ENCODE assay signal across 8 cellular contexts in the genomic region with DNA sequence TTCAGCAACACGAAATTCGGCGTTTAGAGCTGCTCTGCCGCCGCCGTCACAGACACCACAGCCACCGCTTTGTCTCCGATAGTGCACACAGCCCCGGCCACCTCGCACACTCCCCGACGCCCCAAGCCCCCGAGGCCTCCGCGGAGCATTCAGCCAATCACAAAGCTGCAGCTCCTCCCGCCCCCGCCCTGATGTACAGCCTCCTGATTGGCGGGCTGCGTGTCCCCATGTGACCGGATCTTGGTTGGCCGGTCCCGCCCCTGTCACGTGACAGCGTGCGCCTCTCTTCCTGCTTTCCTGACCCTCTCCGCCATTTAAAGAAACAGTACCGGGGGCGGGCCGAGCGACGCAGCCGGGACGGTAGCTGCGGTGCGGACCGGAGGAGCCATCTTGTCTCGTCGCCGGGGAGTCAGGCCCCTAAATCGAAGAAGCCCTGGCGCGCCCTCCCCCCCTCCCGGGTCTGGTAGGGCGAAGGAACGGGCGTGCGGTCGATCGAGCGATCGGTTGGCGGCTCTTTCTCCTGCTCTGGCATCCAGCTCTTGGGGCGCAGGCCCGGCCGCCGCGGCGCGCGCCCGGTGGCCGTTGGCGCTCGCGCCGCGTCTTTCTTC. TPM values are rescaled to one million over a fixed set of nuclear protein-coding genes. Genes with fewer than 3 reads are reported as not detected.
DNase-seq lines count a peak whose midpoint lies in the region; ATAC-seq and TF ChIP-seq lines count a peak whose summit lies in the region.

A gene (plus strand): TSS at position 342 of the 608 bp plus-strand sequence.

- H3K4me3 Mint-ChIP-seq in natural killer cell, result peak within 1 kb of the TSS; percentile 95

- ATAC-seq in RWPE2 (ENCODE audit: low read depth), result peak; percentile 94
- peak; percentile 88 to 96 (median 89) for ATAC-seq in natural killer cell

- TF ChIP-seq CTCF in RWPE2 (IDR thresholded peaks at IDR 0.05; ENCODE audit: poor library complexity, severe bottlenecking) (no peak), natural killer cell (IDR thresholded peaks at IDR 0.05) (no peak)

- intact Hi-C loops in natural killer cell (cut with micrococcal nuclease), result loop anchor here (2.0 kb wide), 1 partner anchor 116 kb away; no protein-coding TSS in a partner anchor

- H3K9me3 ChIP-seq in RWPE2 (ENCODE audit: severe bottlenecking), result peaks cover 10% of the 10 kb centered on the region

- H3K27me3 Mint-ChIP-seq in natural killer cell (ENCODE audit: low read depth in 2 of 2), result no peaks in the 10 kb centered on the region

- no peaks in the 10 kb centered on the region for H3K27me3 ChIP-seq in RWPE2 (ENCODE audit: insufficient read depth, poor library complexity, severe bottlenecking)

- peaks cover 67% of the 10 kb centered on the region for H3K36me3 ChIP-seq in RWPE2 (ENCODE audit: low read depth)

- H3K9me3 Mint-ChIP-seq in natural killer cell, result peaks cover 6 to 14% of the 10 kb centered on the region in 2 donors

- peaks cover 26% of the 10 kb centered on the region for H3K36me3 Mint-ChIP-seq in natural killer cell

- peaks cover 6% of the 10 kb centered on the region for H3K4me1 ChIP-seq in RWPE2 (ENCODE audit: insufficient read depth, poor library complexity, severe bottlenecking)

- peak within 1 kb of the TSS; percentile 93 to 98 for H3K27ac Mint-ChIP-seq in natural killer cell

- H3K4me1 Mint-ChIP-seq in natural killer cell, result peaks cover 42 to 48% of the 10 kb centered on the region in 2 donors

- peak; percentile 99 for DNase-seq in Daoy (ENCODE audit: low read depth)
- DNase-seq in H4 (ENCODE audit: low spot score), result peak; percentile 96
- DNase-seq in LoVo (ENCODE audit: low spot score), result peak; percentile 95
- DNase-seq in RWPE2 (ENCODE audit: low spot score), result peak; percentile 97
- DNase-seq in activated T-helper 9 cell treated with anti-CD3 and anti-CD28 coated beads, Interleukin-2, amount 50 U/mL, for 16 hours (ENCODE audit: low read depth), result peak; percentile 96
- DNase-seq in fibroblast of peridontal ligament (ENCODE audit: extremely low read depth), result peak; percentile 97
- peak; percentile 96 for DNase-seq in natural killer cell
- peak; percentile 98 for DNase-seq in stimulated activated naive CD4-positive, alpha-beta T cell treated with Interleukin-2 at 50 U/mL for 16 hours (lab: John Stamatoyannopoulos, UW)

- peak within 1 kb of the TSS; percentile 52 for H3K4me3 ChIP-seq in RWPE2 (ENCODE audit: severe bottlenecking)

- peak within 1 kb of the TSS; percentile 73 for H3K27ac ChIP-seq in RWPE2 (ENCODE audit: poor library complexity, severe bottlenecking)

RNA-seq across cellular contexts. Expression of the gene that starts here (rescaled TPM):
- total RNA-seq in Daoy (2014; rRNA removed; shearing (Covaris generic)), result 35.0 and 37.0 TPM in 2 replicates
- total RNA-seq in H4 (2014; rRNA removed; shearing (Covaris generic)), result 35.8 and 38.2 TPM in 2 replicates
- 10 to 100 TPM; 78.4 to 94.6 (median 80.9) TPM for total RNA-seq in natural killer cell

Comparison
In these comparisons a context has a peak if more than half of its experiments do, and no peak if none do; other contexts are left out.
1. Peak in every context shown above with its lines: DNase-seq, ATAC-seq, H3K4me3 ChIP-seq and H3K27ac ChIP-seq.